In the genomic region with DNA sequence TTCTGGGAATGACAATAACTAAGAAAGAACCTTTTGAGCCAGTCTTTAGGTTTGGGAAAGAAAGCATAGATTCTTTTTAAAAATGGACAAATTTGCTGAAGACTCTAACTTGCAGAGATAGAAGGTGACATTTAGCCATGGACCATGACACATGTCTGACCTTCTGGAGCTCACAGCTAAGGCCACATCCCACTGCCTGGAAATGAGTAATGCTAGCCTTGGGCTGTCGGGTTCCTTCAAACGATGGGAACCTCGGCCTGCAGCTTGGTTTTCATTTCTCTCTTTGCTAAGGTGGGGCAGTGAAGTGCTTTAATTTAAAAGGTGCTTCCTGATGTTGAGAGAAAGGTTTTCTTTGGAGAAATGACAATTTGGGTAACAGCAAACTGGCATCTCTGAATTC, we compare ENCODE assay signal across 35 cellular contexts.
DNase-seq lines count a peak whose midpoint lies in the region; ATAC-seq, FAIRE-seq and TF ChIP-seq lines count a peak whose summit lies in the region.
"Had no signal": no experiment of that assay in that cellular context is flagged by ENCODE, and none has a peak within 500 bp of the region (broad histone marks: within the 10 kb centered on the region; RNA-seq: fewer than 3 reads in every experiment).

No MANE protein-coding gene starts in this region.

- no peaks in the 10 kb centered on the region for H3K9me3 ChIP-seq in A549
- no peaks in the 10 kb centered on the region for H3K9me3 ChIP-seq in adipocyte (ENCODE audit: control insufficient read depth, low read length)
- no peaks in the 10 kb centered on the region for H3K9me3 ChIP-seq in mucosa of descending colon
- H3K9me3 ChIP-seq: esophagus muscularis mucosa, gastrocnemius medialis, lower lobe of right lung, suprapubic skin had no signal

- DNase-seq in A549 (ENCODE audit: low read depth in 1 of 2, low spot score in 1 of 2) (peak in 1 of 2 experiments; percentile 65), HFFc6 (peak; percentile 34), adipocyte (ENCODE audit: low read depth) (peak; percentile 23), fibroblast of villous mesenchyme (ENCODE audit: low read depth) (peak; percentile 34), mucosa of descending colon (no peak), nephron progenitor cell (no peak)
- DNase-seq in stimulated activated naive CD4-positive, alpha-beta T cell treated with Interleukin-2 at 50 U/mL for 16 hours (lab: John Stamatoyannopoulos, UW): no peak
- DNase-seq: activated CD4-positive, alpha-beta T cell treated with anti-CD3 and anti-CD28 coated beads for 36 hours; activated CD8-positive, alpha-beta T cell treated with anti-CD3 and anti-CD28 coated beads, Interleukin-2, amount 10 ng/mL, durations not matched to agents 7 days and 5 days; activated naive CD4-positive, alpha-beta T cell treated with anti-CD3 and anti-CD28 coated beads, Interleukin-2, amount 50 U/mL, for 16 hours; AML-193; aorta; caudate nucleus; CD4-positive, alpha-beta T cell; cortex of kidney; endodermal cell; gastrocnemius medialis; H7; kidney glomerular epithelial cell; lower lobe of right lung; NCI-H1417 treated with DMSO at 0.1 percent for 48 hours; NCI-H2029 treated with DMSO at 0.1 percent for 48 hours; NCI-H69; SHP77; stimulated activated CD4-positive, alpha-beta T cell treated with anti-CD3 and anti-CD28 coated beads, Interleukin-15, amount 100 ng/mL, for 24 hours; stimulated activated naive CD4-positive, alpha-beta T cell had no signal

- TF ChIP-seq EP300 in A549 (IDR thresholded peaks at IDR 0.05): peak in 1 of 2 experiments; percentile 16; a peak in 1 of 5 replicates

- POLR2A ChIA-PET in A549 (lab: Yijun Ruan, JAX): no interaction called here

- H3K4me2 ChIP-seq in A549: peak overlapping the region; percentile 50
- H3K4me2 ChIP-seq: KMS-11 had no signal

- CTCF ChIA-PET in A549 (lab: Yijun Ruan, JAX): interaction anchor here (1.0 to 1.6 kb wide), 2 partner anchors 11 to 57 kb away, joined by 3 to 4 read pairs; no protein-coding TSS in a partner anchor

- ATAC-seq in A549: peak; percentile 61 to 74; a peak in 3 of 6 replicates
- no peak for ATAC-seq in mucosa of descending colon
- no peak for ATAC-seq in GM18909 (IDR thresholded peaks at IDR 0.05; ENCODE audit: poor library complexity, unreplicated experiment)
- ATAC-seq: activated CD4-positive, alpha-beta T cell treated with anti-CD3 and anti-CD28 coated beads for 36 hours; activated CD8-positive, alpha-beta T cell treated with anti-CD3 and anti-CD28 coated beads, Interleukin-2, amount 10 ng/mL, durations not matched to agents 7 days and 5 days; activated T-helper 17 cell treated with anti-CD3 and anti-CD28 coated beads, Interleukin-2, amount 50 U/mL, for 72 hours; gastrocnemius medialis; lower lobe of right lung; natural killer cell treated with Interleukin-12 subunit alpha and Interleukin-12 subunit beta and Interleukin-15 and Interleukin-18, amount 100 ng/mL, for 72 hours; Panc1 had no signal

- peaks cover 17% of the 10 kb centered on the region for H3K4me1 Mint-ChIP-seq in HFFc6 (ENCODE audit: low read depth)
- H3K4me1 Mint-ChIP-seq in nephron progenitor cell: no peaks in the 10 kb centered on the region
- H3K4me1 Mint-ChIP-seq: activated CD4-positive, alpha-beta T cell treated with anti-CD3 and anti-CD28 coated beads for 36 hours; activated T-helper 17 cell treated with anti-CD3 and anti-CD28 coated beads, Interleukin-2, amount 50 U/mL, for 72 hours had no signal

- no peak overlapping the region for H3K9ac ChIP-seq in adipocyte (ENCODE audit: low read length)
- H3K9ac ChIP-seq: KMS-11 had no signal

- no peaks in the 10 kb centered on the region for H3K27me3 Mint-ChIP-seq in HFFc6 (ENCODE audit: insufficient read depth)
- H3K27me3 Mint-ChIP-seq in nephron progenitor cell (ENCODE audit: low read depth, poor library complexity): peaks cover 4% of the 10 kb centered on the region
- H3K27me3 Mint-ChIP-seq: activated CD4-positive, alpha-beta T cell treated with anti-CD3 and anti-CD28 coated beads for 36 hours; activated T-helper 17 cell treated with anti-CD3 and anti-CD28 coated beads, Interleukin-2, amount 50 U/mL, for 72 hours; CD4-positive, alpha-beta T cell; natural killer cell treated with Interleukin-12 subunit alpha and Interleukin-12 subunit beta and Interleukin-15 and Interleukin-18, amount 100 ng/mL, for 72 hours had no signal

- no peak for TF ChIP-seq POLR2A in A549 (IDR thresholded peaks at IDR 0.05; ENCODE audit: low read length)

- 14% methylated on average over 3 of the region's 3 CpGs for WGBS in A549 (ENCODE audit: missing lambda C conversion rate)

- H3K4me1 ChIP-seq in A549 (peaks cover 34% of the 10 kb centered on the region), adipocyte (ENCODE audit: control insufficient read depth, insufficient read depth, low read length) (peaks cover 4% of the 10 kb centered on the region), mucosa of descending colon (ENCODE audit: low read depth) (no peaks in the 10 kb centered on the region)
- H3K4me1 ChIP-seq: esophagus muscularis mucosa, gastrocnemius medialis, lower lobe of right lung, suprapubic skin had no signal

- intact Hi-C loops in mucosa of descending colon (cut with DNase I, micrococcal nuclease): no loop called here

- no peaks in the 10 kb centered on the region for H3K27me3 ChIP-seq in adipocyte (replicated peaks; ENCODE audit: control insufficient read depth, insufficient read depth, low read length)
- H3K27me3 ChIP-seq: esophagus muscularis mucosa, gastrocnemius medialis, suprapubic skin had no signal

- H3K9me3 Mint-ChIP-seq in HFFc6: no peaks in the 10 kb centered on the region
- peaks cover 3% of the 10 kb centered on the region for H3K9me3 Mint-ChIP-seq in nephron progenitor cell
- H3K9me3 Mint-ChIP-seq: activated T-helper 17 cell treated with anti-CD3 and anti-CD28 coated beads, Interleukin-2, amount 50 U/mL, for 72 hours; endodermal cell; natural killer cell treated with Interleukin-12 subunit alpha and Interleukin-12 subunit beta and Interleukin-15 and Interleukin-18, amount 100 ng/mL, for 72 hours; T-helper 2 cell treated with Interferon-gamma antibody and Interleukin-4, amounts not matched to agents 5 μg/mL and 100 μg/mL, for 36 hours had no signal

- H3K4me3 Mint-ChIP-seq in HFFc6 (no peak overlapping the region), nephron progenitor cell (no peak overlapping the region)
- H3K4me3 Mint-ChIP-seq: activated CD4-positive, alpha-beta T cell treated with anti-CD3 and anti-CD28 coated beads for 36 hours; activated CD8-positive, alpha-beta T cell treated with anti-CD3 and anti-CD28 coated beads, Interleukin-2, amount 10 ng/mL, durations not matched to agents 7 days and 5 days; activated T-helper 17 cell treated with anti-CD3 and anti-CD28 coated beads, Interleukin-2, amount 50 U/mL, for 72 hours; CD4-positive, alpha-beta T cell; endodermal cell; natural killer cell treated with Interleukin-12 subunit alpha and Interleukin-12 subunit beta and Interleukin-15 and Interleukin-18, amount 100 ng/mL, for 72 hours; T-helper 2 cell treated with Interferon-gamma antibody and Interleukin-4, amounts not matched to agents 5 μg/mL and 100 μg/mL, for 36 hours had no signal

- H3K4me3 ChIP-seq in A549 (no peak overlapping the region), adipocyte (ENCODE audit: low read length) (no peak overlapping the region), fibroblast of villous mesenchyme (ENCODE audit: low read depth, low read length) (no peak overlapping the region), mucosa of descending colon (no peak overlapping the region)
- H3K4me3 ChIP-seq: esophagus muscularis mucosa, gastrocnemius medialis, lower lobe of right lung, suprapubic skin had no signal

- no peak for TF ChIP-seq RAD21 in A549 (conservative IDR thresholded peaks at IDR 0.05 in 1 of 2, IDR thresholded peaks at IDR 0.05 in 1 of 2)

- no peak for TF ChIP-seq CTCF in A549 (IDR thresholded peaks at IDR 0.05)
- no peak; the same call in 1 of the 2 replicates for TF ChIP-seq CTCF in HFFc6 (IDR thresholded peaks at IDR 0.05)
- no peak for TF ChIP-seq CTCF in fibroblast of villous mesenchyme (IDR thresholded peaks at IDR 0.05; ENCODE audit: insufficient read depth, low read depth, low read length)
- no peak for TF ChIP-seq CTCF in mucosa of descending colon (IDR thresholded peaks at IDR 0.05)
- no peak for TF ChIP-seq CTCF in nephron progenitor cell (IDR thresholded peaks at IDR 0.05)

- no peak for FAIRE-seq in A549 (lab: Jason Lieb, UNC)

- peak overlapping the region; percentile 68 to 74; a peak in 5 of 6 replicates for H3K27ac ChIP-seq in A549
- H3K27ac ChIP-seq: esophagus muscularis mucosa, gastrocnemius medialis, KMS-11, lower lobe of right lung, suprapubic skin, VCaP had no signal

- no peaks in the 10 kb centered on the region for H3K36me3 Mint-ChIP-seq in HFFc6 (ENCODE audit: low read depth)
- H3K36me3 Mint-ChIP-seq in nephron progenitor cell (ENCODE audit: low read depth): peaks cover 9% of the 10 kb centered on the region
- H3K36me3 Mint-ChIP-seq: natural killer cell treated with Interleukin-12 subunit alpha and Interleukin-12 subunit beta and Interleukin-15 and Interleukin-18, amount 100 ng/mL, for 72 hours had no signal

- H3K27ac Mint-ChIP-seq in HFFc6 (no peak overlapping the region), nephron progenitor cell (no peak overlapping the region)
- H3K27ac Mint-ChIP-seq: activated CD4-positive, alpha-beta T cell treated with anti-CD3 and anti-CD28 coated beads for 36 hours; activated CD8-positive, alpha-beta T cell treated with anti-CD3 and anti-CD28 coated beads, Interleukin-2, amount 10 ng/mL, durations not matched to agents 7 days and 5 days; activated T-helper 17 cell treated with anti-CD3 and anti-CD28 coated beads, Interleukin-2, amount 50 U/mL, for 72 hours; CD4-positive, alpha-beta T cell; endodermal cell; natural killer cell treated with Interleukin-12 subunit alpha and Interleukin-12 subunit beta and Interleukin-15 and Interleukin-18, amount 100 ng/mL, for 72 hours; T-helper 2 cell treated with Interferon-gamma antibody and Interleukin-4, amounts not matched to agents 5 μg/mL and 100 μg/mL, for 36 hours had no signal

- H3K36me3 ChIP-seq in adipocyte (ENCODE audit: control insufficient read depth, insufficient read depth, low read length, severe bottlenecking): peaks cover 41% of the 10 kb centered on the region
- H3K36me3 ChIP-seq in mucosa of descending colon (ENCODE audit: low read depth): no peaks in the 10 kb centered on the region
- H3K36me3 ChIP-seq: esophagus muscularis mucosa, gastrocnemius medialis, lower lobe of right lung, suprapubic skin had no signal

TF ChIP-seq in A549, 52 proteins besides CTCF, POLR2A, EP300 and RAD21:
- TF ChIP-seq FOSL2 (IDR thresholded peaks at IDR 0.05): no peak
- TF ChIP-seq FOSL2 (CRISPR knock-in tag; IDR thresholded peaks at IDR 0.05): 0 out of 2 replicates have a peak, but pooled peaks have one; percentile 13
- no peak for TF ChIP-seq JUNB (IDR thresholded peaks at IDR 0.05)
- no peak for TF ChIP-seq HDAC2 (IDR thresholded peaks at IDR 0.05)
- no peak for TF ChIP-seq NR3C1 (IDR thresholded peaks at IDR 0.05)
- no peak for TF ChIP-seq NPAS2 (CRISPR knock-in tag; IDR thresholded peaks at IDR 0.05; ENCODE audit: borderline replicate concordance)
- TF ChIP-seq HOXA7 (CRISPR knock-in tag; IDR thresholded peaks at IDR 0.05): no peak
TF ChIP-seq in A549: peak in this region for 1.

Comparison
In these comparisons a context has a peak if more than half of its experiments do, and no peak if none do; other contexts are left out.
1. ATAC-seq: peak in A549 (2 of 2); none in mucosa of descending colon (single experiment) and GM18909 (single experiment).
2. DNase-seq: peak in HFFc6 (single experiment), adipocyte (single experiment) and fibroblast of villous mesenchyme (single experiment); none in mucosa of descending colon (0 of 3), nephron progenitor cell (single experiment) and stimulated activated naive CD4-positive, alpha-beta T cell treated with Interleukin-2 at 50 U/mL for 16 hours (single experiment).